Comparison of ENCODE assay signal across 10 cellular contexts in genomic region chr2:100902833-100903405, GRCh38.
A peak's percentile ranks its signal among the peaks of the same experiment; 100 is the strongest.
DNase-seq lines count a peak whose midpoint lies in the region; ATAC-seq, FAIRE-seq and TF ChIP-seq lines count a peak whose summit lies in the region.
"Had no signal": no experiment of that assay in that cellular context is flagged by ENCODE, and none has a peak within 500 bp of the region (broad histone marks: within the 10 kb centered on the region; RNA-seq: fewer than 3 reads in every experiment).

No MANE protein-coding gene starts in this region.

- H4K20me1 ChIP-seq in HepG2 (ENCODE audit: insufficient read depth, low read length), result peaks cover 3% of the 10 kb centered on the region; the same call in 1 of the 2 replicates

- BruUV-seq in HepG2 (replicated peaks; lab: Mats Ljungman, UMichigan), result no TSS peak

- peak overlapping the region; percentile 75 for H3K27ac ChIP-seq in brain microvascular endothelial cell
- no peak overlapping the region for H3K27ac ChIP-seq in HepG2 (ENCODE audit: extremely low read length, insufficient read depth, low read length)
- H3K27ac ChIP-seq in coronary artery, result peak overlapping the region in 1 of 2 donors; percentile 56
- peak overlapping the region in 1 of 4 donors; percentile 34 for H3K27ac ChIP-seq in transverse colon

- peak; percentile 43 for TF ChIP-seq CTCF in AG09309 (IDR thresholded peaks at IDR 0.05; ENCODE audit: control insufficient read depth, insufficient read depth, low read depth, low read length, missing control alignments)
- peak; percentile 59 for TF ChIP-seq CTCF in brain microvascular endothelial cell (IDR thresholded peaks at IDR 0.05; ENCODE audit: low read depth, low read length, missing control alignments)
- 0 out of 2 replicates have a peak, but pooled peaks have one; percentile 14 for TF ChIP-seq CTCF in HepG2 (CRISPR knock-in tag; IDR thresholded peaks at IDR 0.05)
- TF ChIP-seq CTCF in coronary artery (IDR thresholded peaks at IDR 0.05), result no peak
- no peak for TF ChIP-seq CTCF in transverse colon (IDR thresholded peaks at IDR 0.05)

- CTCF ChIA-PET in HepG2 (lab: Yijun Ruan, JAX; ENCODE audit: low intra/inter-chr PET ratio, low total read pairs), result interaction anchor here (1.4 kb wide), 1 partner anchor 84 kb away, joined by 4 read pairs; no protein-coding TSS in a partner anchor

- 47% methylated on average over 6 of the region's 6 CpGs for WGBS in HepG2 (ENCODE audit: low lambda C conversion rate)
- WGBS in transverse colon (ENCODE audit: low coverage in 1 of 2), 2 donors, result 46 to 54% methylated on average over 2 to 6 of the region's 6 CpGs

- POLR2A ChIA-PET in HepG2 (lab: Yijun Ruan, JAX), result interaction anchor here (0.7 to 2.5 kb wide), 7 partner anchors 9 to 99 kb away, joined by 3 to 12 read pairs (median 5); partner anchors contain the start of gene RPL31

- peak in 1 of 2 experiments; percentile 21; a peak in 1 of 4 replicates for TF ChIP-seq EP300 in HepG2 (IDR thresholded peaks at IDR 0.05; ENCODE audit: low read depth in 2 of 2, low read length in 2 of 2)
- TF ChIP-seq EP300 in HepG2 (CRISPR knock-in tag; IDR thresholded peaks at IDR 0.05; ENCODE audit: borderline replicate concordance), result no peak
- no peak for TF ChIP-seq EP300 in transverse colon (IDR thresholded peaks at IDR 0.05; ENCODE audit: low read depth)

- intact Hi-C loops in HepG2 (cut with micrococcal nuclease; ENCODE audit: unreplicated experiment), result no loop called here
- intact Hi-C loops in transverse colon (cut with DNase I; ENCODE audit: low total_unique reads), result no loop called here

- H3K9ac ChIP-seq in HepG2 (ENCODE audit: insufficient read depth, low read depth, low read length), result no peak overlapping the region

- H2AFZ ChIP-seq in HepG2 (ENCODE audit: low read length), result no peak overlapping the region

- H3K9me3 ChIP-seq in HepG2 (ENCODE audit: low read length) (no peaks in the 10 kb centered on the region), transverse colon (no peaks in the 10 kb centered on the region)

- in situ Hi-C loops in brain microvascular endothelial cell (cut with HindIII; ENCODE audit: low pct_ligation_motif_present, low sequenced_read_pairs), result no loop called here
- in situ Hi-C loops in HepG2 (cut with HindIII; ENCODE audit: extremely low pct_ligation_motif_present, low pct_unique_long_range_greater_than_20kb), result no loop called here
- in situ Hi-C loops in transverse colon (cut with MboI; ENCODE audit: low pct_ligation_motif_present in 1 of 4, low pct_unique_long_range_greater_than_20kb in 1 of 4, low sequenced_read_pairs in 3 of 4), result no loop called here

- DNase-seq in AG09309 (ENCODE audit: low read depth) (peak; percentile 97), HTR-8/SVneo (ENCODE audit: insufficient read length, low spot score) (peak; percentile 89), brain microvascular endothelial cell (peak; percentile 92), HepG2 (ENCODE audit: low spot score) (peak; percentile 81), nucleus accumbens (lab: John Stamatoyannopoulos, UW) (no peak), coronary artery (ENCODE audit: low spot score) (no peak), DMS114 treated with DMSO at 0.1 percent for 48 hours (lab: John Stamatoyannopoulos, UW; ENCODE audit: unreplicated experiment) (no peak), transverse colon (no peak)
- DNase-seq: DND-41, NCI-H2081 had no signal

- FAIRE-seq in HTR-8/SVneo (lab: Jason Lieb, UNC) (no peak), HepG2 (lab: Jason Lieb, UNC) (no peak)

- peak; percentile 30; the same call in 1 of the 2 replicates for TF ChIP-seq RAD21 in HepG2 (CRISPR knock-in tag; IDR thresholded peaks at IDR 0.05)

- peak; percentile 90 for ATAC-seq in HepG2

- no peak overlapping the region for H3K4me2 ChIP-seq in HepG2 (ENCODE audit: low read depth, low read length)

- peaks cover 25% of the 10 kb centered on the region for H3K4me1 ChIP-seq in HepG2 (ENCODE audit: insufficient read depth, low read length)
- H3K4me1 ChIP-seq in transverse colon, result peaks cover 0 to 11% (median 7%) of the 10 kb centered on the region in 4 donors

- H3K27me3 ChIP-seq in brain microvascular endothelial cell (replicated peaks) (no peaks in the 10 kb centered on the region), HepG2 (ENCODE audit: control insufficient read depth in 1 of 2, insufficient read depth in 2 of 2, low read length in 2 of 2) (no peaks in the 10 kb centered on the region), transverse colon (no peaks in the 10 kb centered on the region)

- no peak overlapping the region for H3K4me3 ChIP-seq in AG09309 (ENCODE audit: control insufficient read depth, low read depth, low read length)
- H3K4me3 ChIP-seq in brain microvascular endothelial cell (ENCODE audit: low read depth, low read length), result no peak overlapping the region
- H3K4me3 ChIP-seq in HepG2 (replicated peaks in 1 of 3; ENCODE audit: insufficient read depth in 1 of 3, low read depth in 2 of 3, low read length in 3 of 3), result no peak overlapping the region
- no peak overlapping the region for H3K4me3 ChIP-seq in coronary artery
- H3K4me3 ChIP-seq in transverse colon, result no peak overlapping the region

- H3K79me2 ChIP-seq in HepG2 (ENCODE audit: insufficient read depth, low read length), result peaks cover 6% of the 10 kb centered on the region

- no peak for TF ChIP-seq POLR2A in HepG2 (IDR thresholded peaks at IDR 0.05; ENCODE audit: insufficient read depth in 1 of 2, low read depth in 2 of 2, low read length in 2 of 2)
- no peak for TF ChIP-seq POLR2A in transverse colon (IDR thresholded peaks at IDR 0.05)

- peaks cover 7% of the 10 kb centered on the region for H3K36me3 ChIP-seq in brain microvascular endothelial cell (replicated peaks)
- peaks cover 20 to 48% of the 10 kb centered on the region in 2 experiments for H3K36me3 ChIP-seq in HepG2 (replicated peaks in 1 of 2; ENCODE audit: control insufficient read depth in 1 of 2, insufficient read depth in 2 of 2, low read length in 2 of 2)
- no peaks in the 10 kb centered on the region for H3K36me3 ChIP-seq in transverse colon

TF ChIP-seq in HepG2, 621 proteins besides CTCF, POLR2A, EP300 and RAD21 (continues in another document):
- 0 out of 2 replicates have a peak, but pooled peaks have one; percentile 20 for TF ChIP-seq SMAD3 (CRISPR knock-in tag; IDR thresholded peaks at IDR 0.05)
- TF ChIP-seq MAFK (conservative IDR thresholded peaks at IDR 0.05 in 1 of 2, IDR thresholded peaks at IDR 0.05 in 1 of 2; ENCODE audit: low read length in 2 of 2), result peak; percentile 79 to 81
- TF ChIP-seq HNRNPK (IDR thresholded peaks at IDR 0.05; ENCODE audit: low read depth, low read length, poor library complexity, severe bottlenecking), result no peak
- TF ChIP-seq GFI1 (CRISPR knock-in tag; IDR thresholded peaks at IDR 0.05; ENCODE audit: borderline replicate concordance), result peak; percentile 66
- no peak for TF ChIP-seq BHLHE40 (IDR thresholded peaks at IDR 0.05; ENCODE audit: low read length)
- TF ChIP-seq AGO2 (optimal IDR thresholded peaks at IDR 0.05; ENCODE audit: low read depth, low read length), result peak; percentile 0
- TF ChIP-seq NFE2L2 (IDR thresholded peaks at IDR 0.05; ENCODE audit: low read length), result peak; percentile 92
- 0 out of 2 replicates have a peak, but pooled peaks have one; percentile 40 for TF ChIP-seq ZNF772 (CRISPR knock-in tag; IDR thresholded peaks at IDR 0.05)
- TF ChIP-seq RARA (CRISPR knock-in tag; IDR thresholded peaks at IDR 0.05), result peak; percentile 38; the same call in 1 of the 2 replicates
- peak; percentile 33; the same call in 1 of the 2 replicates for TF ChIP-seq SMC3 (IDR thresholded peaks at IDR 0.05; ENCODE audit: low read length)
- TF ChIP-seq SYNCRIP (IDR thresholded peaks at IDR 0.05; ENCODE audit: insufficient read depth, low read depth, low read length), result no peak
- TF ChIP-seq NFE2 (CRISPR knock-in tag; IDR thresholded peaks at IDR 0.05), result peak; percentile 38; the same call in 1 of the 2 replicates
- TF ChIP-seq ELF3 (CRISPR knock-in tag; IDR thresholded peaks at IDR 0.05), result peak; percentile 54
- TF ChIP-seq FOXA3 (CRISPR knock-in tag; IDR thresholded peaks at IDR 0.05), result peak; percentile 43; the same call in 1 of the 2 replicates
- peak; percentile 48 for TF ChIP-seq SAP130 (CRISPR knock-in tag; IDR thresholded peaks at IDR 0.05; ENCODE audit: low read depth)
- peak; percentile 34 for TF ChIP-seq GATAD2A (CRISPR knock-in tag; IDR thresholded peaks at IDR 0.05)
- peak; percentile 43; the same call in 1 of the 2 replicates for TF ChIP-seq TBX2 (CRISPR knock-in tag; IDR thresholded peaks at IDR 0.05; ENCODE audit: borderline replicate concordance)
- TF ChIP-seq, protein P1, sequence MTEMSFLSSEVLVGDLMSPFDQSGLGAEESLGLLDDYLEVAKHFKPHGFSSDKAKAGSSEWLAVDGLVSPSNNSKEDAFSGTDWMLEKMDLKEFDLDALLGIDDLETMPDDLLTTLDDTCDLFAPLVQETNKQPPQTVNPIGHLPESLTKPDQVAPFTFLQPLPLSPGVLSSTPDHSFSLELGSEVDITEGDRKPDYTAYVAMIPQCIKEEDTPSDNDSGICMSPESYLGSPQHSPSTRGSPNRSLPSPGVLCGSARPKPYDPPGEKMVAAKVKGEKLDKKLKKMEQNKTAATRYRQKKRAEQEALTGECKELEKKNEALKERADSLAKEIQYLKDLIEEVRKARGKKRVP (CRISPR knock-in tag; IDR thresholded peaks at IDR 0.05), result 0 out of 4 replicates have a peak, but pooled peaks of 1 of the 2 experiments have one; percentile 18
- peak; percentile 72 for TF ChIP-seq MAFF (IDR thresholded peaks at IDR 0.05; ENCODE audit: low read depth, low read length)
- TF ChIP-seq, protein P2, sequence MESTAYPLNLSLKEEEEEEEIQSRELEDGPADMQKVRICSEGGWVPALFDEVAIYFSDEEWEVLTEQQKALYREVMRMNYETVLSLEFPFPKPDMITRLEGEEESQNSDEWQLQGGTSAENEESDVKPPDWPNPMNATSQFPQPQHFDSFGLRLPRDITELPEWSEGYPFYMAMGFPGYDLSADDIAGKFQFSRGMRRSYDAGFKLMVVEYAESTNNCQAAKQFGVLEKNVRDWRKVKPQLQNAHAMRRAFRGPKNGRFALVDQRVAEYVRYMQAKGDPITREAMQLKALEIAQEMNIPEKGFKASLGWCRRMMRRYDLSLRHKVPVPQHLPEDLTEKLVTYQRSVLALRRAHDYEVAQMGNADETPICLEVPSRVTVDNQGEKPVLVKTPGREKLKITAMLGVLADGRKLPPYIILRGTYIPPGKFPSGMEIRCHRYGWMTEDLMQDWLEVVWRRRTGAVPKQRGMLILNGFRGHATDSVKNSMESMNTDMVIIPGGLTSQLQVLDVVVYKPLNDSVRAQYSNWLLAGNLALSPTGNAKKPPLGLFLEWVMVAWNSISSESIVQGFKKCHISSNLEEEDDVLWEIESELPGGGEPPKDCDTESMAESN (CRISPR knock-in tag; conservative IDR thresholded peaks at IDR 0.05), result no peak

Comparison
In these comparisons a context has a peak if more than half of its experiments do, and no peak if none do; other contexts are left out.
1. DNase-seq: peak in AG09309 (single experiment), HTR-8/SVneo (single experiment), brain microvascular endothelial cell (single experiment) and HepG2 (single experiment); none in nucleus accumbens (0 of 56), coronary artery (single experiment), DMS114 treated with DMSO at 0.1 percent for 48 hours (single experiment) and transverse colon (single experiment).
2. CTCF ChIP-seq: peak in AG09309 (single experiment), brain microvascular endothelial cell (single experiment) and HepG2 (single experiment); none in coronary artery (single experiment) and transverse colon (0 of 5).